ENCODE assay signal across 11 cellular contexts in the genomic region with DNA sequence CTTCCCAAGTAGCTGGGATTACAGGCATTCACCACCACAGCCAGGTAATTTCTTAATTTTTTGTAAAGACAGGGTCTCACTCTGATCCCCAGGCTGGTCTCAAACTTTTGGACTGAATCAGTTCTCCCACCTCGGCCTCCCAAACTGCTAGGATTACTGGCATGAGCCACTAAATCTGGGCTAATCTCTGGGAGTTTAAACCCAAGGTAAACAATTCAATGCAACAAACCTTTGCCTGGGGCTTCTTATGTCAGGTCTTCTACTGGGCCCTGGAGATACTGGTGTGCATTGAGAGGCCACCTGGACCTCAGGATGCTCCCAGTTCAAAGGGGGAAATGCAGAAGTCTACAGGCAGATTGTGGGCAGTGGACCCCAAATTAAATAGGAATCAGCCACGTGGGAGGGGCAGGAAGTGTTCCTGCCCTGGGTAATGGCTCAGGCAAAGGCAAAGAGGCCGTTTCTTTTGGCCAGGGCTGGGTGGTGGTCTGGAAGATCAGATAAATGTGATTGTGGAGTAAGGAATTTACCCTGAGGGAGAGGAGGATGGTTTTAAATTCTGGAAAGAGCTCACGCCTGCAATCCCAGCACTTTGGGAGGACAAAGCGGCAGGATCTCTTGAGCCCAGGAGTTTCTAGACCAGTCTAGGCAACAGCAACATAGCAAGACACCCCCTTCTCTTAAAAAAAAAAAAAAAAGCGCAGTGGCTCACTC. TPM values are rescaled to one million over a fixed set of nuclear protein-coding genes. Genes with fewer than 3 reads are reported as not detected.
DNase-seq lines count a peak whose midpoint lies in the region; ATAC-seq, FAIRE-seq and TF ChIP-seq lines count a peak whose summit lies in the region.
"Had no signal": no experiment of that assay in that cellular context is flagged by ENCODE, and none has a peak within 500 bp of the region (broad histone marks: within the 10 kb centered on the region; RNA-seq: fewer than 3 reads in every experiment).

No MANE protein-coding gene starts in this region.

- DNase-seq in Calu3 (no peak), HTR-8/SVneo (ENCODE audit: insufficient read length, low spot score) (peak; percentile 67), CD14-positive monocyte (ENCODE audit: low spot score) (no peak)
- DNase-seq in natural killer cell treated with Interleukin-12 subunit alpha and Interleukin-12 subunit beta and Interleukin-15 and Interleukin-18, amount 100 ng/mL, for 72 hours (ENCODE audit: low spot score): no peak
- DNase-seq: activated CD4-positive, alpha-beta T cell treated with anti-CD3 and anti-CD28 coated beads, Interleukin-2, amount 50 U/mL, for 4 hours; erythroblast; NCI-H1092; NCI-H345 had no signal

- H3K36me3 Mint-ChIP-seq in Calu3 (ENCODE audit: insufficient read depth, unreplicated experiment): peaks cover 34% of the 10 kb centered on the region
- no peaks in the 10 kb centered on the region for H3K36me3 Mint-ChIP-seq in activated naive CD8-positive, alpha-beta T cell
- H3K36me3 Mint-ChIP-seq in natural killer cell treated with Interleukin-12 subunit alpha and Interleukin-12 subunit beta and Interleukin-15 and Interleukin-18, amount 100 ng/mL, for 72 hours: no peaks in the 10 kb centered on the region
- H3K36me3 Mint-ChIP-seq in CD14-positive monocyte: no peaks in the 10 kb centered on the region

- CTCF ChIA-PET in Calu3 (lab: Charles Lee): interaction anchor here (0.6 to 0.7 kb wide), 3 partner anchors 122 to 415 kb away, joined by 4 to 8 read pairs (median 8); no protein-coding TSS in a partner anchor

- peak; percentile 54 for FAIRE-seq in HTR-8/SVneo (lab: Jason Lieb, UNC)

- H3K4me1 Mint-ChIP-seq in Calu3 (ENCODE audit: low read depth, unreplicated experiment) (peaks cover 28% of the 10 kb centered on the region), CD14-positive monocyte (peaks cover 21% of the 10 kb centered on the region)
- peaks cover 2% of the 10 kb centered on the region for H3K4me1 Mint-ChIP-seq in activated naive CD8-positive, alpha-beta T cell (ENCODE audit: low read depth)
- no peaks in the 10 kb centered on the region for H3K4me1 Mint-ChIP-seq in natural killer cell treated with Interleukin-12 subunit alpha and Interleukin-12 subunit beta and Interleukin-15 and Interleukin-18, amount 100 ng/mL, for 72 hours (ENCODE audit: low read depth in 2 of 2)

- TF ChIP-seq CTCF in Calu3 (IDR thresholded peaks at IDR 0.05; ENCODE audit: unreplicated experiment): no peak
- TF ChIP-seq CTCF in CD14-positive monocyte (IDR thresholded peaks at IDR 0.05): no peak

- no TSS peak for BruUV-seq in Calu3 (replicated peaks; lab: Mats Ljungman, UMichigan)

- no peak overlapping the region for H3K27ac Mint-ChIP-seq in Calu3 (ENCODE audit: unreplicated experiment)
- no peak overlapping the region for H3K27ac Mint-ChIP-seq in activated naive CD8-positive, alpha-beta T cell
- no peak overlapping the region for H3K27ac Mint-ChIP-seq in natural killer cell treated with Interleukin-12 subunit alpha and Interleukin-12 subunit beta and Interleukin-15 and Interleukin-18, amount 100 ng/mL, for 72 hours
- peak overlapping the region in 1 of 7 donors; percentile 11 for H3K27ac Mint-ChIP-seq in CD14-positive monocyte

- no peak for ATAC-seq in natural killer cell treated with Interleukin-12 subunit alpha and Interleukin-12 subunit beta and Interleukin-15 and Interleukin-18, amount 100 ng/mL, for 72 hours
- no peak for ATAC-seq in HG03457 (IDR thresholded peaks at IDR 0.05; ENCODE audit: unreplicated experiment)
- no peak for ATAC-seq in GM19324 (IDR thresholded peaks at IDR 0.05; ENCODE audit: low FRiP score, unreplicated experiment)

- H3K9me3 Mint-ChIP-seq in Calu3 (ENCODE audit: low read depth, unreplicated experiment) (no peaks in the 10 kb centered on the region), CD14-positive monocyte (no peaks in the 10 kb centered on the region)
- no peaks in the 10 kb centered on the region for H3K9me3 Mint-ChIP-seq in activated naive CD8-positive, alpha-beta T cell (ENCODE audit: low read depth)
- no peaks in the 10 kb centered on the region for H3K9me3 Mint-ChIP-seq in natural killer cell treated with Interleukin-12 subunit alpha and Interleukin-12 subunit beta and Interleukin-15 and Interleukin-18, amount 100 ng/mL, for 72 hours

- H3K4me3 Mint-ChIP-seq in Calu3 (ENCODE audit: low read depth, unreplicated experiment): peak overlapping the region; percentile 43
- H3K4me3 Mint-ChIP-seq in activated naive CD8-positive, alpha-beta T cell: peak overlapping the region; percentile 77
- peak overlapping the region; percentile 28 for H3K4me3 Mint-ChIP-seq in natural killer cell treated with Interleukin-12 subunit alpha and Interleukin-12 subunit beta and Interleukin-15 and Interleukin-18, amount 100 ng/mL, for 72 hours
- peak overlapping the region in 1 of 2 donors; percentile 71 for H3K4me3 Mint-ChIP-seq in CD14-positive monocyte

- no peaks in the 10 kb centered on the region for H3K27me3 Mint-ChIP-seq in Calu3 (ENCODE audit: unreplicated experiment)
- peaks cover 12% of the 10 kb centered on the region for H3K27me3 Mint-ChIP-seq in activated naive CD8-positive, alpha-beta T cell
- peaks cover 0 to 3% of the 10 kb centered on the region in 2 donors for H3K27me3 Mint-ChIP-seq in natural killer cell treated with Interleukin-12 subunit alpha and Interleukin-12 subunit beta and Interleukin-15 and Interleukin-18, amount 100 ng/mL, for 72 hours
- H3K27me3 Mint-ChIP-seq in CD14-positive monocyte (ENCODE audit: low read depth in 3 of 3): peaks cover 12 to 29% (median 22%) of the 10 kb centered on the region in 3 donors

- intact Hi-C loops in Calu3 (cut with micrococcal nuclease; ENCODE audit: unreplicated experiment) (no loop called here), CD14-positive monocyte (cut with micrococcal nuclease) (loop anchor here in 1 of 2 donors (5.0 kb wide), 1 partner anchor 208 kb away; the partner anchor contains the start of gene SRSF6)

RNA-seq across cellular contexts. Expression of gene MYBL2, which starts 1.3 kb away (rescaled TPM):
- 113 and 125 TPM in 2 replicates for total RNA-seq in Calu3 (2022)
- total RNA-seq in natural killer cell treated with Interleukin-12 subunit alpha and Interleukin-12 subunit beta and Interleukin-15 and Interleukin-18, amount 100 ng/mL, for 72 hours: 100 to 1,000 TPM in 1 of 2 donors, 10 to 100 TPM in 1; 62.0 to 109 TPM
- polyA plus RNA-seq in CD14-positive monocyte: under 1 TPM; 0.08 to 0.10 TPM
